In the genomic region with DNA sequence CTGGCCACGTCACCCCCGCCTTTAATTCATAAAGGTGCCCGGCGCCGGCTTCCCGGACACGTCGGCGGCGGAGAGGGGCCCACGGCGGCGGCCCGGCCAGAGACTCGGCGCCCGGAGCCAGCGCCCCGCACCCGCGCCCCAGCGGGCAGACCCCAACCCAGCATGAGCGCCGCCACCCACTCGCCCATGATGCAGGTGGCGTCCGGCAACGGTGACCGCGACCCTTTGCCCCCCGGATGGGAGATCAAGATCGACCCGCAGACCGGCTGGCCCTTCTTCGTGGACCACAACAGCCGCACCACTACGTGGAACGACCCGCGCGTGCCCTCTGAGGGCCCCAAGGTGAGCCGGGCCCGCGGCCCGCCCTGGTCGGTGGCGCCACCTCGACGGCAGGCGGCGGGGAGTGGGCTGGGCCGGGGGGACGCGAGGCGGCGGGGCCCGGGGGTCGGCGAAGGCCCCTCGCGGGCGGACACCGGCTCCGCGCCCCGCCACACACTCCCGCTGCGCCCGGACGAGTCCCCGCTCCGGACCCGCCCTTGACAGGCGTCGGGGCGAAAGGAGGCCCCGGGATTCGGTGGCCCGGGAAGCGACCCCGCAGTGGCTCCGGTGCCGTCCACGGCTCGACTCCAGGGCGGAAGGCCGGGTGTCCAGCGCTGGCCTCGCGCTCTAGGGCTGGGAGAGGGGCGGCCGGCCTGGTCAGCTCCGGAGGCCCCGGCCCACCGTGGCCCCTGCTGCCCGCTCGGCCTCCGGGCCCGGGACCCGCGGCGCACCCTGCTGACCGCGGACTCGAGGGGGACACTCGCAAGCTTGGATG, we compare ENCODE assay signal across 7 cellular contexts. TPM values are rescaled to one million over a fixed set of nuclear protein-coding genes. Genes with fewer than 3 reads are reported as not detected.
DNase-seq lines count a peak whose midpoint lies in the region; ATAC-seq and TF ChIP-seq lines count a peak whose summit lies in the region.

No MANE protein-coding gene starts in this region.

- peak; percentile 44 for TF ChIP-seq POLR2A in erythroblast (IDR thresholded peaks at IDR 0.05; ENCODE audit: low read length)

- peak overlapping the region; percentile 71 for H3K9ac ChIP-seq in neural cell (ENCODE audit: low read length)

- DNase-seq in erythroblast (lab: John Stamatoyannopoulos, UW) (peak; percentile 62 to 74), DMS114 treated with DMSO at 0.1 percent for 48 hours (lab: John Stamatoyannopoulos, UW; ENCODE audit: unreplicated experiment) (no peak), epidermal melanocyte (ENCODE audit: insufficient read length, low spot score) (no peak)

- H3K4me3 ChIP-seq in neural cell (ENCODE audit: low read length), result peak overlapping the region; percentile 86

- no peak for TF ChIP-seq RAD21 in neural cell (conservative IDR thresholded peaks at IDR 0.05)

- no peaks in the 10 kb centered on the region for H3F3A ChIP-seq in neural cell (ENCODE audit: insufficient read depth, low read length, poor library complexity, severe bottlenecking)

- no peaks in the 10 kb centered on the region for H3K79me2 ChIP-seq in neural cell (replicated peaks; ENCODE audit: insufficient read depth, low read length)

- no peak overlapping the region for H3K27ac ChIP-seq in neural cell (ENCODE audit: low read length)

- H2AFZ ChIP-seq in neural cell (ENCODE audit: low read depth, low read length), result no peak overlapping the region

- H3K27me3 ChIP-seq in neural cell (ENCODE audit: insufficient read depth, low read depth, low read length), result peaks cover 3% of the 10 kb centered on the region

- no peaks in the 10 kb centered on the region for H3K36me3 ChIP-seq in neural cell (ENCODE audit: insufficient read depth, low read length)

- no peak for TF ChIP-seq CTCF in neural cell (IDR thresholded peaks at IDR 0.05; ENCODE audit: poor library complexity, severe bottlenecking)

- H3K9me3 ChIP-seq in neural cell (ENCODE audit: low read length), result no peaks in the 10 kb centered on the region

- H3K9me2 ChIP-seq in neural cell (ENCODE audit: insufficient read depth, low read length), result no peaks in the 10 kb centered on the region

- no peak overlapping the region for H3K4me2 ChIP-seq in neural cell (ENCODE audit: low read length)

- TF ChIP-seq EP300 in neural cell (conservative IDR thresholded peaks at IDR 0.05; ENCODE audit: poor library complexity, severe bottlenecking), result no peak

- no peaks in the 10 kb centered on the region for H4K20me1 ChIP-seq in neural cell (ENCODE audit: insufficient read depth)

- ATAC-seq in GM18511 (IDR thresholded peaks at IDR 0.05; ENCODE audit: unreplicated experiment) (peak; percentile 41), HG02981 (IDR thresholded peaks at IDR 0.05; ENCODE audit: unreplicated experiment) (peak; percentile 34)
- peak; percentile 5 to 33 for ATAC-seq in activated CD4-positive, CD25-positive, alpha-beta regulatory T cell treated with anti-CD3 and anti-CD28 coated beads, Interleukin-2, amount 50 U/mL, for 24 hours

TF ChIP-seq in neural cell, 6 proteins besides CTCF, POLR2A, EP300 and RAD21:
- no peak for TF ChIP-seq TAF1 (IDR thresholded peaks at IDR 0.05; ENCODE audit: low read depth)
- no peak for TF ChIP-seq MXI1 (conservative IDR thresholded peaks at IDR 0.05; ENCODE audit: poor library complexity, severe bottlenecking)
- TF ChIP-seq POLR2AphosphoS5 (IDR thresholded peaks at IDR 0.05), result no peak
- no peak for TF ChIP-seq SMC3 (conservative IDR thresholded peaks at IDR 0.05; ENCODE audit: poor library complexity)
- TF ChIP-seq EZH2 (IDR thresholded peaks at IDR 0.05; ENCODE audit: borderline replicate concordance, insufficient read depth, low read length, poor library complexity, severe bottlenecking), result no peak
- TF ChIP-seq, protein P1, sequence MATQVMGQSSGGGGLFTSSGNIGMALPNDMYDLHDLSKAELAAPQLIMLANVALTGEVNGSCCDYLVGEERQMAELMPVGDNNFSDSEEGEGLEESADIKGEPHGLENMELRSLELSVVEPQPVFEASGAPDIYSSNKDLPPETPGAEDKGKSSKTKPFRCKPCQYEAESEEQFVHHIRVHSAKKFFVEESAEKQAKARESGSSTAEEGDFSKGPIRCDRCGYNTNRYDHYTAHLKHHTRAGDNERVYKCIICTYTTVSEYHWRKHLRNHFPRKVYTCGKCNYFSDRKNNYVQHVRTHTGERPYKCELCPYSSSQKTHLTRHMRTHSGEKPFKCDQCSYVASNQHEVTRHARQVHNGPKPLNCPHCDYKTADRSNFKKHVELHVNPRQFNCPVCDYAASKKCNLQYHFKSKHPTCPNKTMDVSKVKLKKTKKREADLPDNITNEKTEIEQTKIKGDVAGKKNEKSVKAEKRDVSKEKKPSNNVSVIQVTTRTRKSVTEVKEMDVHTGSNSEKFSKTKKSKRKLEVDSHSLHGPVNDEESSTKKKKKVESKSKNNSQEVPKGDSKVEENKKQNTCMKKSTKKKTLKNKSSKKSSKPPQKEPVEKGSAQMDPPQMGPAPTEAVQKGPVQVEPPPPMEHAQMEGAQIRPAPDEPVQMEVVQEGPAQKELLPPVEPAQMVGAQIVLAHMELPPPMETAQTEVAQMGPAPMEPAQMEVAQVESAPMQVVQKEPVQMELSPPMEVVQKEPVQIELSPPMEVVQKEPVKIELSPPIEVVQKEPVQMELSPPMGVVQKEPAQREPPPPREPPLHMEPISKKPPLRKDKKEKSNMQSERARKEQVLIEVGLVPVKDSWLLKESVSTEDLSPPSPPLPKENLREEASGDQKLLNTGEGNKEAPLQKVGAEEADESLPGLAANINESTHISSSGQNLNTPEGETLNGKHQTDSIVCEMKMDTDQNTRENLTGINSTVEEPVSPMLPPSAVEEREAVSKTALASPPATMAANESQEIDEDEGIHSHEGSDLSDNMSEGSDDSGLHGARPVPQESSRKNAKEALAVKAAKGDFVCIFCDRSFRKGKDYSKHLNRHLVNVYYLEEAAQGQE (IDR thresholded peaks at IDR 0.05; ENCODE audit: borderline replicate concordance), result no peak

RNA-seq across cellular contexts. Expression of a gene that starts 0.5 kb away (rescaled TPM):
- polyA plus RNA-seq in neural cell, result 0.28 and 0.61 TPM in 2 replicates
- 0.58 TPM in 1 of 2 replicates, not detected in the other for polyA minus RNA-seq in neural cell

RNA-seq across cellular contexts. Expression of a gene that starts 55.0 kb away (rescaled TPM):
- 85.1 and 92.9 TPM in 2 replicates for polyA plus RNA-seq in neural cell
- 80.3 and 102 TPM in 2 replicates for polyA minus RNA-seq in neural cell

Comparison
In these comparisons a context has a peak if more than half of its experiments do, and no peak if none do; other contexts are left out.
1. DNase-seq: peak in erythroblast (2 of 2); none in DMS114 treated with DMSO at 0.1 percent for 48 hours (single experiment) and epidermal melanocyte (single experiment).
2. Peak in every context shown above with its lines, with median percentiles within 50 percentile points of each other: ATAC-seq.